8 cellular contexts compared by ENCODE assay signal in genomic region chr4:3531887-3532713, GRCh38. TPM values are rescaled to one million over a fixed set of nuclear protein-coding genes. Genes with fewer than 3 reads are reported as not detected.
A peak's percentile ranks its signal among the peaks of the same experiment; 100 is the strongest.
DNase-seq lines count a peak whose midpoint lies in the region; ATAC-seq, FAIRE-seq and TF ChIP-seq lines count a peak whose summit lies in the region.

A gene with protein sequence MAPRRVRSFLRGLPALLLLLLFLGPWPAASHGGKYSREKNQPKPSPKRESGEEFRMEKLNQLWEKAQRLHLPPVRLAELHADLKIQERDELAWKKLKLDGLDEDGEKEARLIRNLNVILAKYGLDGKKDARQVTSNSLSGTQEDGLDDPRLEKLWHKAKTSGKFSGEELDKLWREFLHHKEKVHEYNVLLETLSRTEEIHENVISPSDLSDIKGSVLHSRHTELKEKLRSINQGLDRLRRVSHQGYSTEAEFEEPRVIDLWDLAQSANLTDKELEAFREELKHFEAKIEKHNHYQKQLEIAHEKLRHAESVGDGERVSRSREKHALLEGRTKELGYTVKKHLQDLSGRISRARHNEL (minus strand): TSS chr4:3532422. CDS start chr4:3532412, 10 bp downstream.

- intact Hi-C loops in CD4-positive, alpha-beta T cell (cut with DNase I, micrococcal nuclease) = loop anchor here in 1 of 2 experiments (5.0 to 10.0 kb wide), 3 partner anchors 425 to 1287 kb away; partner anchors contain the start of genes FAM193A, HAUS3 and POLN

- TF ChIP-seq CTCF in CD4-positive, alpha-beta T cell (IDR thresholded peaks at IDR 0.05) = no peak
- no peak for TF ChIP-seq CTCF in H1 (IDR thresholded peaks at IDR 0.05; ENCODE audit: control extremely low read depth in 1 of 3, insufficient read depth in 1 of 3, low read depth in 1 of 3, low read length in 3 of 3)

- H3K14ac ChIP-seq in H1 (ENCODE audit: insufficient read length) = no peak within 1 kb of the TSS
- peak within 1 kb of the TSS in 1 of 2 experiments; percentile 89 for H3K14ac ChIP-seq in mesenchymal stem cell (ENCODE audit: low read length in 2 of 2)

- peak within 1 kb of the TSS; percentile 67 to 88 (median 83) for H3K4me3 ChIP-seq in H1 (ENCODE audit: extremely low read depth in 1 of 4, insufficient read depth in 2 of 4, low read depth in 3 of 4, low read length in 4 of 4)
- H3K4me3 ChIP-seq in mesenchymal stem cell (ENCODE audit: insufficient read depth in 1 of 2, low read depth in 1 of 2, low read length in 2 of 2) = peak within 1 kb of the TSS; percentile 89 to 93

- no peak for TF ChIP-seq EP300 in H1 (IDR thresholded peaks at IDR 0.05; ENCODE audit: borderline replicate concordance in 1 of 2, low read depth in 2 of 2, low read length in 2 of 2)

- H3K4me3 Mint-ChIP-seq in CD4-positive, alpha-beta T cell = peak within 1 kb of the TSS; percentile 100

- peak within 1 kb of the TSS; percentile 82 for H3K56ac ChIP-seq in H1 (replicated peaks; ENCODE audit: insufficient read length, low read depth, low read length)

- H4K5ac ChIP-seq in H1 (ENCODE audit: insufficient read length, low read depth, low read length) = peak within 1 kb of the TSS; percentile 89

- POLR2A ChIA-PET in CD4-positive, alpha-beta T cell (lab: Charles Lee) = interaction anchor here (0.6 kb wide), 1 partner anchor 1039 kb away, joined by 4 read pairs; no protein-coding TSS in a partner anchor
- POLR2A ChIA-PET in H1 (lab: Charles Lee; ENCODE audit: partially characterized antibody) = interaction anchor here (1.1 to 2.1 kb wide), 2 partner anchors 14 to 17 kb away, joined by 4 to 9 read pairs; no protein-coding TSS in a partner anchor

- FAIRE-seq in H1 (lab: Jason Lieb, UNC) = no peak

- H2BK120ac ChIP-seq in H1 (replicated peaks; ENCODE audit: low read depth, low read length) (no peak within 1 kb of the TSS), mesenchymal stem cell (ENCODE audit: low read depth, low read length) (no peak within 1 kb of the TSS)

- H3K4me1 ChIP-seq in H1 (replicated peaks in 1 of 4; ENCODE audit: control insufficient read depth in 3 of 4, insufficient read depth in 4 of 4, low read length in 3 of 4) = peaks cover 3 to 17% (median 11%) of the 10 kb centered on the region in 4 experiments
- H3K4me1 ChIP-seq in mesenchymal stem cell (ENCODE audit: control insufficient read depth, insufficient read depth, low read depth, low read length) = peaks cover 26% of the 10 kb centered on the region

- H4K91ac ChIP-seq in H1 (replicated peaks; ENCODE audit: insufficient read length, low read length) (peak within 1 kb of the TSS; percentile 65), mesenchymal stem cell (ENCODE audit: low read length) (peak within 1 kb of the TSS; percentile 41)

- no peaks in the 10 kb centered on the region for H3K27me3 Mint-ChIP-seq in CD4-positive, alpha-beta T cell

- H3K4me1 Mint-ChIP-seq in CD4-positive, alpha-beta T cell (ENCODE audit: low read depth) = peaks cover 36% of the 10 kb centered on the region

- no peak within 1 kb of the TSS for H3K27ac ChIP-seq in CD4-positive, alpha-beta T cell (ENCODE audit: low read depth, low read length)
- H3K27ac ChIP-seq in H1 (ENCODE audit: low read depth, low read length) (peak within 1 kb of the TSS; percentile 68; the same call in 1 of the 2 replicates), mesenchymal stem cell (ENCODE audit: low read length, poor library complexity, severe bottlenecking) (no peak within 1 kb of the TSS)

- peak in 1 of 2 experiments; percentile 94; a peak in 2 of 3 replicates for TF ChIP-seq POLR2A in H1 (IDR thresholded peaks at IDR 0.05; ENCODE audit: control extremely low read depth in 1 of 2, low read depth in 2 of 2, low read length in 2 of 2)

- H4K20me1 ChIP-seq in H1 (replicated peaks in 1 of 2; ENCODE audit: control insufficient read depth in 1 of 2, insufficient read depth in 2 of 2, low read length in 2 of 2) = peaks cover 18 to 40% of the 10 kb centered on the region in 2 experiments

- H2BK15ac ChIP-seq in H1 (ENCODE audit: low read length) (no peak within 1 kb of the TSS), mesenchymal stem cell (ENCODE audit: low read depth, poor library complexity, severe bottlenecking) (no peak within 1 kb of the TSS)

- no peak within 1 kb of the TSS for H2BK20ac ChIP-seq in H1 (ENCODE audit: low read length)

- H2AK5ac ChIP-seq in H1 (ENCODE audit: low read depth, low read length) (no peak within 1 kb of the TSS), mesenchymal stem cell (ENCODE audit: low read length, severe bottlenecking) (no peak within 1 kb of the TSS)

- peaks cover 0 to 35% of the 10 kb centered on the region in 2 experiments; a peak in 1 of 4 replicates for H3K79me2 ChIP-seq in H1 (ENCODE audit: control insufficient read depth in 1 of 2, insufficient read depth in 2 of 2, low read length in 2 of 2)

- H3K23ac ChIP-seq in H1 (ENCODE audit: insufficient read length) (no peak within 1 kb of the TSS), mesenchymal stem cell (ENCODE audit: low read length in 2 of 2) (peak within 1 kb of the TSS in 1 of 2 experiments; percentile 95)

- no peak within 1 kb of the TSS for H2BK12ac ChIP-seq in H1 (ENCODE audit: low read depth, low read length)
- no peak within 1 kb of the TSS for H2BK12ac ChIP-seq in mesenchymal stem cell (ENCODE audit: low read length in 2 of 2)

- peak within 1 kb of the TSS; percentile 9 for H3K18ac ChIP-seq in H1 (ENCODE audit: extremely low read depth, low read length)
- peak within 1 kb of the TSS; percentile 54 to 90 for H3K18ac ChIP-seq in mesenchymal stem cell (ENCODE audit: low read depth in 1 of 2, low read length in 2 of 2)

- H3K23me2 ChIP-seq in H1 (ENCODE audit: low read depth, low read length) = peaks cover 12% of the 10 kb centered on the region

- H2BK5ac ChIP-seq in H1 (ENCODE audit: low read depth, low read length) = no peak within 1 kb of the TSS
- no peak within 1 kb of the TSS for H2BK5ac ChIP-seq in mesenchymal stem cell (ENCODE audit: low read depth, low read length, poor library complexity, severe bottlenecking)

- ATAC-seq in CD4-positive, alpha-beta T cell (ENCODE audit: poor library complexity) = peak; percentile 91
- peak; percentile 76 for ATAC-seq in GM19455 (IDR thresholded peaks at IDR 0.05; ENCODE audit: unreplicated experiment)

- peak within 1 kb of the TSS; percentile 94 for H3K27ac Mint-ChIP-seq in CD4-positive, alpha-beta T cell

- no peak for TF ChIP-seq RAD21 in H1 (IDR thresholded peaks at IDR 0.05 in 1 of 2, conservative IDR thresholded peaks at IDR 0.05 in 1 of 2; ENCODE audit: low read depth in 2 of 2, low read length in 2 of 2)

- no peaks in the 10 kb centered on the region for H3K9me3 ChIP-seq in CD4-positive, alpha-beta T cell (ENCODE audit: control insufficient read depth, low read length)
- no peaks in the 10 kb centered on the region for H3K9me3 ChIP-seq in H1 (ENCODE audit: insufficient read depth in 2 of 2, low read depth in 1 of 2, low read length in 1 of 2)
- H3K9me3 ChIP-seq in mesenchymal stem cell (ENCODE audit: control insufficient read depth, low read length) = no peaks in the 10 kb centered on the region

- H3K9me3 Mint-ChIP-seq in CD4-positive, alpha-beta T cell = no peaks in the 10 kb centered on the region

- H3K9ac ChIP-seq in H1 (replicated peaks in 1 of 4; ENCODE audit: extremely low read depth in 1 of 4, low read depth in 3 of 4, low read length in 3 of 4) (peak within 1 kb of the TSS; percentile 44 to 79 (median 76)), mesenchymal stem cell (ENCODE audit: low read length) (peak within 1 kb of the TSS; percentile 88)

- DNase-seq in CD4-positive, alpha-beta T cell = peak; percentile 59 to 85 (median 78)
- DNase-seq in HS-27A (ENCODE audit: low read depth) (peak; percentile 55), H1 (ENCODE audit: low read depth in 1 of 2, low spot score in 2 of 2) (peak; percentile 77 to 97), mesenchymal stem cell (peak; percentile 89)
- DNase-seq in NK-92 treated with Interleukin-12 subunit alpha and Interleukin-12 subunit beta, amount 100 ng/mL, for 24 hours (lab: John Stamatoyannopoulos, UW) = peak; percentile 79
- peak; percentile 71 to 72 for DNase-seq in activated CD8-positive, alpha-beta memory T cell treated with anti-CD3 and anti-CD28 coated beads for 4 hours (ENCODE audit: low read depth in 2 of 2)
- DNase-seq in stimulated activated CD8-positive, alpha-beta memory T cell treated with anti-CD3 and anti-CD28 coated beads, Interleukin-12 subunit alpha, Interleukin-12 subunit beta, amount 100 ng/mL, for 4 hours (ENCODE audit: low read depth) = peak; percentile 81

- H4K8ac ChIP-seq in H1 (ENCODE audit: extremely low read depth, insufficient read depth, low read length) (peak within 1 kb of the TSS; percentile 92), mesenchymal stem cell (ENCODE audit: low read length) (peak within 1 kb of the TSS; percentile 52)

- H3K27me3 ChIP-seq in CD4-positive, alpha-beta T cell (ENCODE audit: control insufficient read depth, insufficient read depth, low read length) = no peaks in the 10 kb centered on the region
- H3K27me3 ChIP-seq in H1 (replicated peaks in 1 of 4; ENCODE audit: control insufficient read depth in 3 of 4, extremely low read depth in 1 of 4, insufficient read depth in 3 of 4, low read length in 3 of 4) (peaks cover 1 to 18% (median 13%) of the 10 kb centered on the region in 4 experiments; a peak in 5 of 7 replicates), mesenchymal stem cell (ENCODE audit: control insufficient read depth in 1 of 2, insufficient read depth in 1 of 2, low read length in 2 of 2) (peaks cover 5 to 9% of the 10 kb centered on the region in 2 experiments)

- H3K4me2 ChIP-seq in H1 (ENCODE audit: insufficient read depth in 1 of 2, low read depth in 2 of 2, low read length in 2 of 2) (peak within 1 kb of the TSS; percentile 92 to 99), mesenchymal stem cell (ENCODE audit: low read length, poor library complexity, severe bottlenecking) (peak within 1 kb of the TSS; percentile 99)

- peaks cover 13% of the 10 kb centered on the region for H3K79me1 ChIP-seq in H1 (ENCODE audit: low read depth, low read length)
- H3K79me1 ChIP-seq in mesenchymal stem cell (replicated peaks; ENCODE audit: low read length, poor library complexity, severe bottlenecking) = peaks cover 38% of the 10 kb centered on the region

- peaks cover 28% of the 10 kb centered on the region for H3K36me3 Mint-ChIP-seq in CD4-positive, alpha-beta T cell (ENCODE audit: low read depth)

- H2AFZ ChIP-seq in H1 (ENCODE audit: low read length) (peak within 1 kb of the TSS; percentile 70; the same call in 1 of the 2 replicates), mesenchymal stem cell (ENCODE audit: low read depth, low read length) (peak within 1 kb of the TSS; percentile 99)

- 1% methylated on average over 48 of the region's 82 CpGs; no CpG with 5 or more reads in 1 of the 2 experiments for WGBS in H1 (ENCODE audit: extremely low coverage in 1 of 2, insufficient coverage in 1 of 2, insufficient read length in 1 of 2, insufficient replicate concordance in 2 of 2, low coverage in 1 of 2, low lambda C conversion rate in 2 of 2, missing lambda C conversion rate in 1 of 2), 2 experiments
- WGBS in mesenchymal stem cell = 1% methylated on average over 40 of the region's 82 CpGs

- CTCF ChIA-PET in CD4-positive, alpha-beta T cell (lab: Charles Lee) = no interaction called here
- CTCF ChIA-PET in H1 (lab: Charles Lee; ENCODE audit: partially characterized antibody) = no interaction called here

- H3K4ac ChIP-seq in H1 (replicated peaks; ENCODE audit: insufficient read length, low read depth, low read length) = peak within 1 kb of the TSS; percentile 69
- peak within 1 kb of the TSS in 1 of 2 experiments; percentile 81 for H3K4ac ChIP-seq in mesenchymal stem cell (ENCODE audit: low read depth in 1 of 2, low read length in 2 of 2)

- peaks cover 0 to 4% (median 1%) of the 10 kb centered on the region in 4 experiments; a peak in 1 of 8 replicates for H3K36me3 ChIP-seq in H1 (ENCODE audit: control insufficient read depth in 2 of 4, insufficient read depth in 4 of 4, low read length in 3 of 4)
- peaks cover 7 to 34% of the 10 kb centered on the region in 2 experiments for H3K36me3 ChIP-seq in mesenchymal stem cell (ENCODE audit: control insufficient read depth in 1 of 2, insufficient read depth in 2 of 2, low read depth in 1 of 2, low read length in 2 of 2)

RNA-seq across cellular contexts. Expression of the gene that starts here (rescaled TPM):
- total RNA-seq in CD4-positive, alpha-beta T cell = 10 to 100 TPM; 84.2 to 88.0 TPM
- 101 and 106 TPM in 2 replicates for total RNA-seq in H1 (2021; fragmentation: NEBNext Ultra II Directional; extraction: Animal tissue kit (Norgen Biotek cat#: 25700))
- 31.1 and 39.6 TPM in 2 replicates for polyA plus RNA-seq in H1 (2011; rRNA removed)
- polyA plus RNA-seq in H1 (2011; cell fraction: cytosol; rRNA removed) = 80.4 TPM
- polyA plus RNA-seq in H1 (2011; cell fraction: nucleus; rRNA removed) = 79.1 TPM
- polyA plus RNA-seq in H1 (2012, experiment 1 of 2) = 76.1 to 129 TPM (median 105 TPM) in 4 replicates
- polyA plus RNA-seq in H1 (2012, experiment 2 of 2) = 55.3 TPM
- 89.8 TPM for polyA plus RNA-seq in H1 (2013, experiment 1 of 2)
- polyA plus RNA-seq in H1 (2013, experiment 2 of 2) = 106 TPM
- polyA minus RNA-seq in H1 (2011; rRNA and poly(A)+ RNA removed) = 31.4 and 55.9 TPM in 2 replicates
- 47.0 TPM for polyA minus RNA-seq in H1 (2011; cell fraction: cytosol; rRNA and poly(A)+ RNA removed)
- polyA minus RNA-seq in H1 (2011; cell fraction: nucleus; rRNA and poly(A)+ RNA removed) = 33.5 TPM
- polyA plus RNA-seq in mesenchymal stem cell (2013, experiment 1 of 2) = 119 TPM
- polyA plus RNA-seq in mesenchymal stem cell (2013, experiment 2 of 2) = 122 TPM
